Comparison of ENCODE assay signal across 11 cellular contexts in the genomic region with DNA sequence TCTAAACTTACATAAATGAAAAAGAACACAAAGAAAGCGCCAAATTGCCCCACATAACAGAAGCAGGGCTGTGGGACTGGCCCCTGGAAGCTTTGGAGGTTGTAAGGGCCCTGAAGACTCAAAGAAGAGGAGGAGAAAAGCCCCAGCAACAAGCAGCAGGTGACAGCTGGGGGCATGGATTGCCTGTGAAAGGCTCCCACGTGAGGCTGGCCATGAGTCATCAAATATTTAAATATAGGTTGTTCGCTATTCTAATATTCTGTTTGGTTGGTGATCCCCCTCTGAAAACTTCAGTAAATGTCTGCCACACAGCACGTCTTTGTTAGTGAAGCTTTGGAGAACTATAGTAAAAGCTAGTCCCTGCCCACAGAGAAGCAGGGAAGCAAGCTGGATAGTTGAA.
DNase-seq lines count a peak whose midpoint lies in the region; ATAC-seq and TF ChIP-seq lines count a peak whose summit lies in the region.
"Had no signal": no experiment of that assay in that cellular context is flagged by ENCODE, and none has a peak within 500 bp of the region (broad histone marks: within the 10 kb centered on the region; RNA-seq: fewer than 3 reads in every experiment).

No MANE protein-coding gene starts in this region.

- no peak overlapping the region for H2AK9ac ChIP-seq in IMR-90 (replicated peaks; ENCODE audit: low read depth, low read length, poor library complexity)

- H2AFZ ChIP-seq in IMR-90 (replicated peaks; ENCODE audit: low read length, poor library complexity) = no peak overlapping the region

- no peak overlapping the region for H3K4me2 ChIP-seq in IMR-90 (ENCODE audit: low read depth, low read length)

- H3K27me3 Mint-ChIP-seq in neural crest cell (ENCODE audit: low read depth) = no peaks in the 10 kb centered on the region

- TF ChIP-seq POLR2A in IMR-90 (IDR thresholded peaks at IDR 0.05; ENCODE audit: low read depth, low read length) = no peak

- peaks cover 5% of the 10 kb centered on the region for H3K9me3 ChIP-seq in IMR-90 (ENCODE audit: control insufficient read depth, insufficient read depth, low read length)
- H3K9me3 ChIP-seq in HAP-1 = no peaks in the 10 kb centered on the region
- H3K9me3 ChIP-seq: prostate gland had no signal

- BruUV-seq in IMR-90 (replicated peaks; lab: Mats Ljungman, UMichigan) = no TSS peak

- H3K4me3 ChIP-seq in IMR-90 (ENCODE audit: insufficient read depth, low read depth, low read length) (no peak overlapping the region), HAP-1 (no peak overlapping the region)
- H3K4me3 ChIP-seq: prostate gland had no signal

- 0 out of 2 replicates have a peak, but pooled peaks cover 7% of the 10 kb centered on the region for H3K9me1 ChIP-seq in IMR-90 (ENCODE audit: insufficient read depth, low read length)

- peaks cover 2% of the 10 kb centered on the region for H3K36me3 Mint-ChIP-seq in neural crest cell (ENCODE audit: low read depth)

- CTCF ChIA-PET in IMR-90 (lab: Yijun Ruan, JAX) = interaction anchor here (0.6 to 1.0 kb wide), 2 partner anchors 13 to 440 kb away, joined by 3 to 4 read pairs; no protein-coding TSS in a partner anchor

- H4K20me1 ChIP-seq in IMR-90 (ENCODE audit: insufficient read depth, low read length) = no peaks in the 10 kb centered on the region

- no peak overlapping the region for H2BK5ac ChIP-seq in IMR-90 (ENCODE audit: low read depth, low read length, poor library complexity, severe bottlenecking)

- no peak overlapping the region; the same call in 1 of the 2 replicates for H3K18ac ChIP-seq in IMR-90 (ENCODE audit: low read depth, low read length)

- H2BK20ac ChIP-seq in IMR-90 (ENCODE audit: low read depth, low read length) = no peak overlapping the region

- H4K8ac ChIP-seq in IMR-90 (ENCODE audit: low read depth in 2 of 2, low read length in 2 of 2) = no peak overlapping the region

- peaks cover 10% of the 10 kb centered on the region for H3K4me1 ChIP-seq in IMR-90 (ENCODE audit: control insufficient read depth, insufficient read depth, low read length)
- no peaks in the 10 kb centered on the region for H3K4me1 ChIP-seq in HAP-1
- H3K4me1 ChIP-seq: prostate gland had no signal

- intact Hi-C loops in IMR-90 (cut with micrococcal nuclease) (no loop called here), left ventricle myocardium superior (cut with micrococcal nuclease) (no loop called here)

- no CpG with 5 or more reads among the region's 4 CpGs for WGBS in IMR-90 (ENCODE audit: extremely low coverage in 2 of 2, insufficient read length in 1 of 2), 2 experiments

- no peaks in the 10 kb centered on the region for H3K79me1 ChIP-seq in IMR-90 (ENCODE audit: low read depth in 1 of 2, low read length in 2 of 2)

- H3K9me3 Mint-ChIP-seq in neural crest cell = peaks cover 6% of the 10 kb centered on the region

- H3K9ac ChIP-seq in IMR-90 (ENCODE audit: low read depth, low read length) = no peak overlapping the region

- H3K14ac ChIP-seq in IMR-90 (replicated peaks; ENCODE audit: low read depth, low read length) = no peak overlapping the region

- ATAC-seq in GM18873 (IDR thresholded peaks at IDR 0.05; ENCODE audit: low FRiP score, unreplicated experiment) (peak; percentile 62), HG02610 (IDR thresholded peaks at IDR 0.05; ENCODE audit: unreplicated experiment) (peak; percentile 76), IMR-90 (ENCODE audit: low read depth) (no peak), left ventricle myocardium superior (no peak)

- H2BK15ac ChIP-seq in IMR-90 (ENCODE audit: low read depth, low read length) = 0 out of 3 replicates have a peak overlapping the region, but pooled peaks have one; percentile 8

- H3K56ac ChIP-seq in IMR-90 (ENCODE audit: extremely low read depth, insufficient read depth, low read length) = no peak overlapping the region

- H3K36me3 ChIP-seq in IMR-90 (ENCODE audit: control insufficient read depth, insufficient read depth, low read length) (no peaks in the 10 kb centered on the region), HAP-1 (replicated peaks) (no peaks in the 10 kb centered on the region)
- H3K36me3 ChIP-seq: prostate gland had no signal

- H4K5ac ChIP-seq in IMR-90 (ENCODE audit: low read depth, low read length) = no peak overlapping the region

- H4K91ac ChIP-seq in IMR-90 (ENCODE audit: insufficient read depth, low read depth, low read length) = no peak overlapping the region

- H3K27ac Mint-ChIP-seq in neural crest cell (ENCODE audit: unreplicated experiment) = peak overlapping the region; percentile 10

- H3K27me3 ChIP-seq in IMR-90 (ENCODE audit: control insufficient read depth, insufficient read depth, low read length) (no peaks in the 10 kb centered on the region), HAP-1 (ENCODE audit: low read depth) (no peaks in the 10 kb centered on the region)

- H3K4me1 Mint-ChIP-seq in neural crest cell = peaks cover 53% of the 10 kb centered on the region

- H3K4ac ChIP-seq in IMR-90 (ENCODE audit: low read depth, low read length) = 0 out of 2 replicates have a peak overlapping the region, but pooled peaks have one; percentile 34

- peak overlapping the region; percentile 27 for H3K4me3 Mint-ChIP-seq in neural crest cell

- DNase-seq in IMR-90 (peak; percentile 47), neural crest cell (ENCODE audit: low read depth, low spot score) (no peak), HAP-1 (ENCODE audit: low spot score in 2 of 2) (no peak), left ventricle myocardium superior (no peak), NCI-H2107 (lab: John Stamatoyannopoulos, UW) (no peak), NCI-H748 treated with DMSO at 0.1 percent for 48 hours (lab: John Stamatoyannopoulos, UW) (no peak)
- DNase-seq: Kasumi-1; stimulated activated CD8-positive, alpha-beta memory T cell treated with anti-CD3 and anti-CD28 coated beads, Interleukin-4, amount 100 ng/mL, for 48 hours had no signal

- POLR2A ChIA-PET in IMR-90 (lab: Charles Lee; ENCODE audit: unreplicated experiment) = no interaction called here

- H3K23ac ChIP-seq in IMR-90 (ENCODE audit: low read depth, low read length) = no peak overlapping the region

- dilution Hi-C loops in IMR-90 (cut with HindIII; ENCODE audit: low sequenced_read_pairs, unreplicated experiment) = no loop called here

- H3K27ac ChIP-seq in IMR-90 (ENCODE audit: insufficient read depth, low read length) = no peak overlapping the region
- H3K27ac ChIP-seq: prostate gland had no signal

- no peak for TF ChIP-seq RAD21 in IMR-90 (IDR thresholded peaks at IDR 0.05; ENCODE audit: low read length)

- in situ Hi-C loops in IMR-90 (cut with MboI; ENCODE audit: low sequenced_read_pairs) = no loop called here
- in situ Hi-C loops in HAP-1 (cut with MboI; ENCODE audit: low sequenced_read_pairs) = no loop called here

- TF ChIP-seq CTCF in IMR-90 (conservative IDR thresholded peaks at IDR 0.05; ENCODE audit: low read depth, low read length) (no peak), neural crest cell (conservative IDR thresholded peaks at IDR 0.05) (no peak)

- H2AK5ac ChIP-seq in IMR-90 (ENCODE audit: low read depth, low read length) = no peak overlapping the region

- no peak overlapping the region for H2BK120ac ChIP-seq in IMR-90 (ENCODE audit: low read depth, low read length)

TF ChIP-seq in IMR-90, 13 proteins besides CTCF, POLR2A, EP300 and RAD21:
- TF ChIP-seq NFE2L2 (IDR thresholded peaks at IDR 0.05; ENCODE audit: low read depth, low read length) (peak; percentile 58), USF2 (IDR thresholded peaks at IDR 0.05; ENCODE audit: low read depth, low read length) (peak; percentile 79), BHLHE40 (IDR thresholded peaks at IDR 0.05; ENCODE audit: low read depth, low read length) (peak; percentile 48; the same call in 1 of the 2 replicates), MXI1 (IDR thresholded peaks at IDR 0.05; ENCODE audit: borderline replicate concordance, low read depth, low read length) (peak; percentile 96), MAZ (IDR thresholded peaks at IDR 0.05; ENCODE audit: borderline replicate concordance, low read depth, low read length) (no peak), FOS (IDR thresholded peaks at IDR 0.05; ENCODE audit: low read depth, low read length) (0 out of 2 replicates have a peak, but pooled peaks have one; percentile 35), RCOR1 (IDR thresholded peaks at IDR 0.05; ENCODE audit: insufficient replicate concordance, low read length) (no peak)

Comparison
In these comparisons a context has a peak if more than half of its experiments do, and no peak if none do; other contexts are left out.
1. ATAC-seq: peak in GM18873 (single experiment) and HG02610 (single experiment); none in IMR-90 (single experiment) and left ventricle myocardium superior (single experiment).